1 cellular context compared by ENCODE assay signal in genomic region chr13:91922969-91923592, GRCh38.
TF ChIP-seq lines count a peak whose summit lies in the region.

No MANE protein-coding gene starts in this region.

TF ChIP-seq in SK-N-SH, 30 proteins besides CTCF, POLR2A, EP300 and RAD21 (continued from another document):
- TF ChIP-seq ZBTB33 (IDR thresholded peaks at IDR 0.05; ENCODE audit: borderline replicate concordance, low read depth) (no peak), MEF2A (IDR thresholded peaks at IDR 0.05; ENCODE audit: borderline replicate concordance, low read depth) (no peak), EZH2phosphoT487 (IDR thresholded peaks at IDR 0.05; ENCODE audit: borderline replicate concordance, low read depth) (no peak), POLR2AphosphoS5 (IDR thresholded peaks at IDR 0.05; ENCODE audit: low read depth, low read length) (no peak)
